ENCODE assay signal across 8 cellular contexts in the genomic region with DNA sequence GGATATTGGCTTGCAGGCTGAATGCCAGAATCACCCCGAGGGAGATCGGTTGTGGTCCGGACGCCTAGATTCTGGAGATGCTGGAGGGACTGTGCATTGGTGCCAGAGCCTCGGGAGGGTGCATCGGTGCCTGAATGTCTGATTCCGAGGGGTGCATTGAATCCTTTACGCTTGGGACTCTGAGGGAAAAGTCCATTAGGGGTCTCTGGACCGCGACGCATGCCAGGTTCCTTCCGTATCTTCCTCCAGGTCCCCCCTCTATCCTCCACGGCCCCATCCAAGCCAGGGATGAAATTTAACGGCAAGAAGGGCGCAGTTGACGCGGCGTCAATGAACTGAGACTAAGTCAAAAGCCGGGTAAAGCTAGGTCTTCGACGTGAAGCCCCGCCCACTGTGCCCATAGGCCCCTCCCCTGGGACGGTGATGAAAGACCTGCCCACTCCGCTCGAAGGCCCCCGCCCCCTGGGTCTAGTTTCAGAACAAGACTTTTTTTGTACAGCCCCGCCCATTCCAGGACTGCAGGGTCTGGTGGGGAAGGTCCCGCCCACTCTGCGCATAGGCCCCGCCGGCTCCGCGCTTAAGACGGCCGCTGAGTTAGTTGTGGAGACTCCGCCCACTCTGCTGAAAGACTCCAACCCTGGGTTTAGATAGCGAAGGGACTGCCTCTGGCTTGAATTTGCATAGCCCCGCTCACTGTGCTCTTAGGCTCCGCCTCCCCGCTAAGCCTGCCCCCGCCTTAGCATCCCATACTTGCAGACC. TPM values are rescaled to one million over a fixed set of nuclear protein-coding genes. Genes with fewer than 3 reads are reported as not detected.
DNase-seq lines count a peak whose midpoint lies in the region; ATAC-seq and TF ChIP-seq lines count a peak whose summit lies in the region.

No MANE protein-coding gene starts in this region.

- peak; percentile 56 for ATAC-seq in HG02759 (IDR thresholded peaks at IDR 0.05; ENCODE audit: unreplicated experiment)
- peak; percentile 85 to 91 for ATAC-seq in left cardiac atrium

- H3K36me3 Mint-ChIP-seq in T-helper 1 cell treated with Interleukin-12 subunit alpha and Interleukin-12 subunit beta and Interleukin-4 antibody, amounts not matched to agents 30 μg/mL and 1 μg/mL, for 36 hours (ENCODE audit: low read depth), result peaks cover 11% of the 10 kb centered on the region
- H3K36me3 Mint-ChIP-seq in type B pancreatic cell, result peaks cover 17% of the 10 kb centered on the region

- H3K4me1 Mint-ChIP-seq in T-helper 1 cell treated with Interleukin-12 subunit alpha and Interleukin-12 subunit beta and Interleukin-4 antibody, amounts not matched to agents 30 μg/mL and 1 μg/mL, for 36 hours (ENCODE audit: low read depth), result peaks cover 16% of the 10 kb centered on the region
- H3K4me1 Mint-ChIP-seq in type B pancreatic cell (ENCODE audit: unreplicated experiment), result peaks cover 4% of the 10 kb centered on the region

- POLR2A ChIA-PET in GM10248 (lab: Yijun Ruan, JAX), result interaction anchor here (0.5 to 1.1 kb wide), 4 partner anchors 29 to 293 kb away, joined by 3 to 9 read pairs (median 6); a partner anchor contains a TSS

- intact Hi-C loops in left cardiac atrium (cut with DNase I) (loop anchor here in 1 of 2 donors (5.0 to 10.0 kb wide), 2 partner anchors 134 to 251 kb away; a partner anchor contains a TSS), posterior cingulate gyrus (cut with DNase I) (loop anchor here (10.0 kb wide), 1 partner anchor 251 kb away; a partner anchor contains a TSS)

- H3K27ac Mint-ChIP-seq in T-helper 1 cell treated with Interleukin-12 subunit alpha and Interleukin-12 subunit beta and Interleukin-4 antibody, amounts not matched to agents 30 μg/mL and 1 μg/mL, for 36 hours, result peak overlapping the region; percentile 96
- peak overlapping the region; percentile 98 for H3K27ac Mint-ChIP-seq in type B pancreatic cell

- DNase-seq in GM10248 (ENCODE audit: extremely low spot score) (peak; percentile 93), NCI-H146 (lab: John Stamatoyannopoulos, UW) (peak; percentile 99), amygdala (lab: John Stamatoyannopoulos, UW) (peak; percentile 21 to 99 (median 90)), left cardiac atrium (peak; percentile 100), posterior cingulate gyrus (peak; percentile 85 to 99 (median 92)), type B pancreatic cell (ENCODE audit: extremely low spot score, unreplicated experiment) (peak; percentile 98)

- H3K4me3 Mint-ChIP-seq in T-helper 1 cell treated with Interleukin-12 subunit alpha and Interleukin-12 subunit beta and Interleukin-4 antibody, amounts not matched to agents 30 μg/mL and 1 μg/mL, for 36 hours, result peak overlapping the region; percentile 93
- peak overlapping the region; percentile 94 for H3K4me3 Mint-ChIP-seq in type B pancreatic cell

- no peak for TF ChIP-seq CTCF in GM10248 (IDR thresholded peaks at IDR 0.05; ENCODE audit: control extremely low read depth, extremely low read depth, low read depth, missing control alignments)
- TF ChIP-seq CTCF in type B pancreatic cell (conservative IDR thresholded peaks at IDR 0.05), result no peak

- CTCF ChIA-PET in GM10248 (lab: Yijun Ruan, JAX), result interaction anchor here (0.9 to 9.2 kb wide), 11 partner anchors 9 to 101 kb away, joined by 3 to 79 read pairs (median 5); a partner anchor contains a TSS

- H3K27me3 Mint-ChIP-seq in T-helper 1 cell treated with Interleukin-12 subunit alpha and Interleukin-12 subunit beta and Interleukin-4 antibody, amounts not matched to agents 30 μg/mL and 1 μg/mL, for 36 hours (ENCODE audit: low read depth), result no peaks in the 10 kb centered on the region
- H3K27me3 Mint-ChIP-seq in type B pancreatic cell, result no peaks in the 10 kb centered on the region

- no peaks in the 10 kb centered on the region for H3K9me3 Mint-ChIP-seq in T-helper 1 cell treated with Interleukin-12 subunit alpha and Interleukin-12 subunit beta and Interleukin-4 antibody, amounts not matched to agents 30 μg/mL and 1 μg/mL, for 36 hours
- H3K9me3 Mint-ChIP-seq in type B pancreatic cell, result no peaks in the 10 kb centered on the region

RNA-seq across cellular contexts. Expression of a gene that starts 0.7 kb away (rescaled TPM):
- total RNA-seq in left cardiac atrium, result 1 to 10 TPM; 1.1 to 1.6 TPM
- total RNA-seq in type B pancreatic cell (ENCODE audit: low replicate concordance), result 1.8 and 2.6 TPM in 2 replicates

RNA-seq across cellular contexts. Expression of a gene that starts 6.7 kb away (rescaled TPM):
- 10 to 100 TPM; 13.7 to 17.9 TPM for total RNA-seq in left cardiac atrium
- 57.3 and 116 TPM in 2 replicates for total RNA-seq in type B pancreatic cell (ENCODE audit: low replicate concordance)

RNA-seq across cellular contexts. Expression of a gene that starts 29.2 kb away (rescaled TPM):
- 1 to 10 TPM; 7.3 to 7.4 TPM for total RNA-seq in left cardiac atrium
- 37.9 and 114 TPM in 2 replicates for total RNA-seq in type B pancreatic cell (ENCODE audit: low replicate concordance)

RNA-seq across cellular contexts. Expression of a gene that starts 41.6 kb away (rescaled TPM):
- total RNA-seq in left cardiac atrium (10 to 100 TPM; 14.0 to 17.4 TPM), type B pancreatic cell (ENCODE audit: low replicate concordance) (33.0 and 63.7 TPM in 2 replicates)

RNA-seq across cellular contexts. Expression of a gene that starts 41.9 kb away (rescaled TPM):
- total RNA-seq in left cardiac atrium (1 to 10 TPM; 3.2 to 4.0 TPM), type B pancreatic cell (ENCODE audit: low replicate concordance) (5.6 and 6.0 TPM in 2 replicates)

Comparison
In these comparisons a context has a peak if more than half of its experiments do, and no peak if none do; other contexts are left out.
1. Peak in every context shown above with its lines: DNase-seq and ATAC-seq.